23 cellular contexts compared by ENCODE assay signal in genomic region chr5:169731221-169731620, GRCh38.
"Had no signal": no experiment of that assay in that cellular context is flagged by ENCODE, and none has a peak within 500 bp of the region (broad histone marks: within the 10 kb centered on the region; RNA-seq: fewer than 3 reads in every experiment).

No MANE protein-coding gene starts in this region.

- H3K9me3 ChIP-seq: SJSA1 had no signal

- H3K4me1 ChIP-seq: SJSA1 had no signal

- H3K27me3 ChIP-seq: SJSA1 had no signal

- H3K36me3 ChIP-seq: SJSA1 had no signal

- FAIRE-seq: HTR-8/SVneo, RCC 7860 had no signal

- H3K4me3 ChIP-seq: SJSA1, SK-N-MC had no signal

- DNase-seq: Karpas-422, KG1, MM.1S, NCI-H1092 treated with DMSO at 0.1 percent for 48 hours, NCI-H1436, NCI-H187, NCI-H2029, NCI-H2081 treated with DMSO at 0.1 percent for 48 hours, NCI-H2171, NCI-H226, NCI-H446, NCI-H510A, NCI-H524 treated with DMSO at 0.1 percent for 48 hours, NCI-H69, NCI-H774, Right ventricle myocardium superior, RPMI8226, SIG-M5 had no signal

- H3K27ac ChIP-seq: HL-60, SJSA1, SK-N-MC had no signal
